In genomic region chr15:41291065-41291631, GRCh38 we compare ENCODE assay signal across 9 cellular contexts. TPM values are rescaled to one million over a fixed set of nuclear protein-coding genes. Genes with fewer than 3 reads are reported as not detected.
DNase-seq lines count a peak whose midpoint lies in the region; ATAC-seq lines count a peak whose summit lies in the region.
"Had no signal": no experiment of that assay in that cellular context is flagged by ENCODE, and none has a peak within 500 bp of the region (broad histone marks: within the 10 kb centered on the region; RNA-seq: fewer than 3 reads in every experiment).

No MANE protein-coding gene starts in this region.

- no peaks in the 10 kb centered on the region for H3K27me3 Mint-ChIP-seq in CD4-positive, CD25-positive, alpha-beta regulatory T cell
- no peaks in the 10 kb centered on the region for H3K27me3 Mint-ChIP-seq in T-helper 2 cell treated with Interferon-gamma antibody and Interleukin-4, amounts not matched to agents 5 μg/mL and 100 μg/mL, for 36 hours (ENCODE audit: low read depth)

- no peak overlapping the region for H3K4me3 Mint-ChIP-seq in CD4-positive, CD25-positive, alpha-beta regulatory T cell
- no peak overlapping the region for H3K4me3 Mint-ChIP-seq in T-helper 2 cell treated with Interferon-gamma antibody and Interleukin-4, amounts not matched to agents 5 μg/mL and 100 μg/mL, for 36 hours

- DNase-seq in CD4-positive, CD25-positive, alpha-beta regulatory T cell, result no peak
- peak; percentile 77 for DNase-seq in germinal center (ENCODE audit: low spot score)
- no peak for DNase-seq in NCI-H1105 treated with DMSO at 0.1 percent for 48 hours (lab: John Stamatoyannopoulos, UW)
- no peak for DNase-seq in NCI-H774 (lab: John Stamatoyannopoulos, UW)
- DNase-seq in T-helper 2 cell treated with Interferon-gamma antibody and Interleukin-4, amounts not matched to agents 5 μg/mL and 100 μg/mL, for 36 hours (ENCODE audit: low spot score), result no peak
- DNase-seq: WERI-Rb-1 had no signal

- no peak overlapping the region for H3K4me3 ChIP-seq in CD4-positive, CD25-positive, alpha-beta regulatory T cell (ENCODE audit: low read depth, low read length)

- peak overlapping the region in 1 of 3 donors; percentile 10 for H3K27ac Mint-ChIP-seq in CD4-positive, CD25-positive, alpha-beta regulatory T cell
- H3K27ac Mint-ChIP-seq in T-helper 2 cell treated with Interferon-gamma antibody and Interleukin-4, amounts not matched to agents 5 μg/mL and 100 μg/mL, for 36 hours, result no peak overlapping the region

- H3K27ac ChIP-seq in CD4-positive, CD25-positive, alpha-beta regulatory T cell (ENCODE audit: insufficient read depth, low read length, poor library complexity, severe bottlenecking), result no peak overlapping the region
- H3K27ac ChIP-seq: WERI-Rb-1 had no signal

- peaks cover 19% of the 10 kb centered on the region for H3K36me3 Mint-ChIP-seq in CD4-positive, CD25-positive, alpha-beta regulatory T cell
- peaks cover 56% of the 10 kb centered on the region for H3K36me3 Mint-ChIP-seq in T-helper 2 cell treated with Interferon-gamma antibody and Interleukin-4, amounts not matched to agents 5 μg/mL and 100 μg/mL, for 36 hours (ENCODE audit: low read depth)

- H3K4me1 ChIP-seq in CD4-positive, CD25-positive, alpha-beta regulatory T cell (ENCODE audit: control insufficient read depth, insufficient read depth, low read length, poor library complexity, severe bottlenecking), result peaks cover 28% of the 10 kb centered on the region

- H3K9me3 Mint-ChIP-seq in CD4-positive, CD25-positive, alpha-beta regulatory T cell, result no peaks in the 10 kb centered on the region
- H3K9me3 Mint-ChIP-seq in T-helper 2 cell treated with Interferon-gamma antibody and Interleukin-4, amounts not matched to agents 5 μg/mL and 100 μg/mL, for 36 hours, result peaks cover 4% of the 10 kb centered on the region

- H3K36me3 ChIP-seq in CD4-positive, CD25-positive, alpha-beta regulatory T cell (ENCODE audit: control insufficient read depth, insufficient read depth, low read length), result peaks cover 43% of the 10 kb centered on the region

- ATAC-seq in CD4-positive, CD25-positive, alpha-beta regulatory T cell (ENCODE audit: low read depth in 2 of 2), result peak; percentile 50 to 59
- ATAC-seq in GM19468 (IDR thresholded peaks at IDR 0.05; ENCODE audit: extremely low read depth, unreplicated experiment) (peak; percentile 50), HG03378 (IDR thresholded peaks at IDR 0.05; ENCODE audit: unreplicated experiment) (peak; percentile 67), HG03025 (IDR thresholded peaks at IDR 0.05; ENCODE audit: low FRiP score, unreplicated experiment) (no peak)

- no peaks in the 10 kb centered on the region for H3K27me3 ChIP-seq in CD4-positive, CD25-positive, alpha-beta regulatory T cell (ENCODE audit: control insufficient read depth, insufficient read depth, low read length)

- no peaks in the 10 kb centered on the region for H3K9me3 ChIP-seq in CD4-positive, CD25-positive, alpha-beta regulatory T cell (ENCODE audit: control insufficient read depth in 2 of 2, low read length in 2 of 2)

- peaks cover 10 to 53% (median 32%) of the 10 kb centered on the region in 4 donors for H3K4me1 Mint-ChIP-seq in CD4-positive, CD25-positive, alpha-beta regulatory T cell
- peaks cover 28% of the 10 kb centered on the region for H3K4me1 Mint-ChIP-seq in T-helper 2 cell treated with Interferon-gamma antibody and Interleukin-4, amounts not matched to agents 5 μg/mL and 100 μg/mL, for 36 hours (ENCODE audit: low read depth)

RNA-seq across cellular contexts. Expression of gene OIP5, which starts 41.2 kb away (rescaled TPM):
- total RNA-seq in CD4-positive, CD25-positive, alpha-beta regulatory T cell, result 0.96 TPM
- 1 to 10 TPM in 3 of 4 donors, under 1 TPM in 1; 0.94 to 5.0 (median 2.7) TPM for polyA plus RNA-seq in CD4-positive, CD25-positive, alpha-beta regulatory T cell

RNA-seq across cellular contexts. Expression of gene NUSAP1, which starts 41.5 kb away (rescaled TPM):
- total RNA-seq in CD4-positive, CD25-positive, alpha-beta regulatory T cell, result 24.4 TPM
- 10 to 100 TPM in 3 of 4 donors, 1 to 10 TPM in 1; 9.9 to 30.8 (median 15.6) TPM for polyA plus RNA-seq in CD4-positive, CD25-positive, alpha-beta regulatory T cell
